21 cellular contexts compared by ENCODE assay signal in the genomic region with DNA sequence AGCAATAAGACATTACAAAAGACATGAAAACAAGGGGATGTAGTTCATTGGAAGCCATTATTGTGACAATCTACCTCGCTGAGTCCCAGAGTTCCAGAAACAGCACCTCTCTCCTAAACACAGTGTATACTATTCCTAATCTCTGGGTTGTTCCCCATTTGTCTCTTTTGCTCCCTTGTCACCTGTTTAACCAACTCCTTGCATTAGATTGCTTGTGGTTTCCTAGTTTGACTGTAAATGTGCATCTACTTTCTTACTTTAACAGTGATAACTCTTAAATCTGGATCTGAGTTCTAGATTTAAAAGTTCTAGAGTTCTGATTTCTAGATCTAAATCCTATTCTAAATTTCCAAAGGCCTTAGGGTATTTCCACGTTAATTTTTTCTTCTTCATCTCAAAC.
DNase-seq lines count a peak whose midpoint lies in the region; ATAC-seq and TF ChIP-seq lines count a peak whose summit lies in the region.
"Had no signal": no experiment of that assay in that cellular context is flagged by ENCODE, and none has a peak within 500 bp of the region (broad histone marks: within the 10 kb centered on the region; RNA-seq: fewer than 3 reads in every experiment).

No MANE protein-coding gene starts in this region.

- no peak overlapping the region for H3K4me3 Mint-ChIP-seq in activated naive CD4-positive, alpha-beta T cell treated with anti-CD3 and anti-CD28 coated beads, Interleukin-2, amount 10 ng/mL, durations not matched to agents 7 days and 5 days
- H3K4me3 Mint-ChIP-seq: CD4-positive, CD25-positive, alpha-beta regulatory T cell; CD8-positive, alpha-beta memory T cell; HFFc6; IgD-negative memory B cell had no signal

- H3K27me3 Mint-ChIP-seq in activated naive CD4-positive, alpha-beta T cell treated with anti-CD3 and anti-CD28 coated beads, Interleukin-2, amount 10 ng/mL, durations not matched to agents 7 days and 5 days = no peaks in the 10 kb centered on the region
- H3K27me3 Mint-ChIP-seq: CD8-positive, alpha-beta memory T cell; IgD-negative memory B cell had no signal

- no peaks in the 10 kb centered on the region for H4K20me1 ChIP-seq in OCI-LY3 (ENCODE audit: insufficient read depth, low read length)

- no peaks in the 10 kb centered on the region for H3K36me3 ChIP-seq in OCI-LY3 (replicated peaks; ENCODE audit: low read depth, low read length)
- H3K36me3 ChIP-seq: BE2C had no signal

- H3K27ac Mint-ChIP-seq in activated naive CD4-positive, alpha-beta T cell treated with anti-CD3 and anti-CD28 coated beads, Interleukin-2, amount 10 ng/mL, durations not matched to agents 7 days and 5 days = no peak overlapping the region
- H3K27ac Mint-ChIP-seq: CD4-positive, CD25-positive, alpha-beta regulatory T cell; CD8-positive, alpha-beta memory T cell; HFFc6; IgD-negative memory B cell had no signal

- no peaks in the 10 kb centered on the region for H3K9me3 Mint-ChIP-seq in activated naive CD4-positive, alpha-beta T cell treated with anti-CD3 and anti-CD28 coated beads, Interleukin-2, amount 10 ng/mL, durations not matched to agents 7 days and 5 days
- H3K9me3 Mint-ChIP-seq: CD8-positive, alpha-beta memory T cell; HFFc6; IgD-negative memory B cell had no signal

- no peaks in the 10 kb centered on the region for H3K36me3 Mint-ChIP-seq in activated naive CD4-positive, alpha-beta T cell treated with anti-CD3 and anti-CD28 coated beads, Interleukin-2, amount 10 ng/mL, durations not matched to agents 7 days and 5 days
- H3K36me3 Mint-ChIP-seq: CD4-positive, CD25-positive, alpha-beta regulatory T cell; CD8-positive, alpha-beta memory T cell had no signal

- H3K9me3 ChIP-seq in OCI-LY3 (ENCODE audit: insufficient read depth, low read length) = no peaks in the 10 kb centered on the region
- H3K9me3 ChIP-seq: BE2C had no signal

- no peak overlapping the region for H3K27ac ChIP-seq in OCI-LY3 (ENCODE audit: low read length)

- H3K4me3 ChIP-seq in OCI-LY3 (ENCODE audit: low read length) = no peak overlapping the region

- H3K4me2 ChIP-seq in OCI-LY3 (ENCODE audit: low read length) = peak overlapping the region; percentile 19

- H3K4me1 Mint-ChIP-seq in activated naive CD4-positive, alpha-beta T cell treated with anti-CD3 and anti-CD28 coated beads, Interleukin-2, amount 10 ng/mL, durations not matched to agents 7 days and 5 days = no peaks in the 10 kb centered on the region
- H3K4me1 Mint-ChIP-seq: CD4-positive, CD25-positive, alpha-beta regulatory T cell; CD8-positive, alpha-beta memory T cell; IgD-negative memory B cell had no signal

- no peak overlapping the region for H2AFZ ChIP-seq in OCI-LY3 (ENCODE audit: low read depth, low read length)

- H3K27me3 ChIP-seq in OCI-LY3 (ENCODE audit: low read depth, low read length) = no peaks in the 10 kb centered on the region
- H3K27me3 ChIP-seq: BE2C had no signal

- CTCF ChIA-PET in activated naive CD4-positive, alpha-beta T cell treated with anti-CD3 and anti-CD28 coated beads, Interleukin-2, amount 10 ng/mL, durations not matched to agents 7 days and 5 days (lab: Charles Lee) = no interaction called here

- H3K4me1 ChIP-seq in OCI-LY3 (ENCODE audit: low read length) = peaks cover 16% of the 10 kb centered on the region
- H3K4me1 ChIP-seq: BE2C had no signal

- no peak for DNase-seq in activated CD4-positive, alpha-beta T cell treated with anti-CD3 and anti-CD28 coated beads for 48 hours
- no peak for DNase-seq in inferior parietal cortex (ENCODE audit: extremely low spot score)
- no peak for DNase-seq in activated naive CD4-positive, alpha-beta T cell treated with anti-CD3 and anti-CD28 coated beads, Interleukin-2, amount 10 ng/mL, durations not matched to agents 7 days and 5 days
- DNase-seq: ACHN; BE2C; C1 segment of cervical spinal cord; CD4-positive, CD25-positive, alpha-beta regulatory T cell; CD8-positive, alpha-beta memory T cell; DMS 273 treated with DMSO at 0.1 percent for 48 hours; DMS53; DND-41; EL; GOT3; H7; HFFc6; KBM-7 had no signal

- no peak for TF ChIP-seq CTCF in OCI-LY3 (IDR thresholded peaks at IDR 0.05; ENCODE audit: low read depth, low read length)

- ATAC-seq in GM19463 (IDR thresholded peaks at IDR 0.05; ENCODE audit: unreplicated experiment) (peak; percentile 54), HG02870 (IDR thresholded peaks at IDR 0.05; ENCODE audit: unreplicated experiment) (peak; percentile 81)
- ATAC-seq: HCT116 had no signal

- no peak overlapping the region for H3K9ac ChIP-seq in OCI-LY3 (ENCODE audit: low read length)

- no peaks in the 10 kb centered on the region for H3K79me2 ChIP-seq in OCI-LY3 (ENCODE audit: low read length)
